7 cellular contexts compared by ENCODE assay signal in the genomic region with DNA sequence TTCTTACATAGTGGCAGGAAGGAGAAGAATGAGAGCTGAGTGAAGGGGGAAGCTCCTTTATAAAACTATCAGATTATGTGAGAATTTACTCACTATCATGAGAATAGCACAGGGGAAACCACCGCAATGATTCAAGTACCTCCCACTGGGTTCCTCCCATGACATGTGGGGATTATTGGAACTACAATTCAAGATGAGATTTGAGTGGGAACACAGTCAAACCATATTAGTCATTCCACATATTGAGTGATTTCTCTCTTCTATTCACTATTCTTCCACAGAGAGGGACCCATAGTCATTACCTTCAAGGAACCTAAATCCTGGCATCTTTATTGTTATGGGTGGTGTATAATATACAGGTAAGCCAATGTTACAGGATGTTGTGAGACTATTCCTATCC. TPM values are rescaled to one million over a fixed set of nuclear protein-coding genes. Genes with fewer than 3 reads are reported as not detected.
"Had no signal": no experiment of that assay in that cellular context is flagged by ENCODE, and none has a peak within 500 bp of the region (broad histone marks: within the 10 kb centered on the region; RNA-seq: fewer than 3 reads in every experiment).

No MANE protein-coding gene starts in this region.

RNA-seq across cellular contexts. Expression of a gene that starts 27.4 kb away (rescaled TPM):
- total RNA-seq: GM23248, H4, H7, HepG2, HFFc6, HT1080 had no signal
- polyA plus RNA-seq: HepG2, IgD-negative memory B cell had no signal
